24 cellular contexts compared by ENCODE assay signal in genomic region chr12:51917746-51918453, GRCh38. TPM values are rescaled to one million over a fixed set of nuclear protein-coding genes. Genes with fewer than 3 reads are reported as not detected.
DNase-seq lines count a peak whose midpoint lies in the region; ATAC-seq, FAIRE-seq and TF ChIP-seq lines count a peak whose summit lies in the region.
"Had no signal": no experiment of that assay in that cellular context is flagged by ENCODE, and none has a peak within 500 bp of the region (broad histone marks: within the 10 kb centered on the region; RNA-seq: fewer than 3 reads in every experiment).

No MANE protein-coding gene starts in this region.

- dilution Hi-C loops in endothelial cell of umbilical vein (cut with MboI; ENCODE audit: extremely low pct_ligation_motif_present, low sequenced_read_pairs) = no loop called here

- intact Hi-C loops in endothelial cell of umbilical vein (cut with micrococcal nuclease) = no loop called here
- intact Hi-C loops in upper lobe of right lung (cut with DNase I) = no loop called here

- ATAC-seq in upper lobe of right lung (no peak), HG02973 (IDR thresholded peaks at IDR 0.05; ENCODE audit: unreplicated experiment) (no peak), GM19023 (IDR thresholded peaks at IDR 0.05; ENCODE audit: unreplicated experiment) (no peak)
- ATAC-seq: activated CD8-positive, alpha-beta T cell treated with anti-CD3 and anti-CD28 coated beads for 36 hours; activated naive CD4-positive, alpha-beta T cell treated with anti-CD3 and anti-CD28 coated beads, Interleukin-2, amount 50 U/mL, for 72 hours; activated T-cell treated with anti-CD3 and anti-CD28 coated beads, Interleukin-2, amount 50 U/mL, for 4 hours; left lobe of liver had no signal

- H3K4me3 ChIP-seq in endothelial cell of umbilical vein (replicated peaks in 1 of 3; ENCODE audit: insufficient read depth in 1 of 3, low read depth in 1 of 3, low read length in 3 of 3) (no peak overlapping the region), mucosa of stomach (ENCODE audit: low read length) (peak overlapping the region; percentile 2), upper lobe of right lung (no peak overlapping the region)
- H3K4me3 ChIP-seq: smooth muscle cell, suprapubic skin had no signal

- no peaks in the 10 kb centered on the region for H3K9me1 ChIP-seq in endothelial cell of umbilical vein (replicated peaks; ENCODE audit: control insufficient read depth, extremely low read depth, insufficient read depth, low read length)

- BruUV-seq in endothelial cell of umbilical vein (replicated peaks; lab: Mats Ljungman, UMichigan) = no TSS peak

- CTCF ChIA-PET in endothelial cell of umbilical vein (lab: Charles Lee) = interaction anchor here (0.8 to 12.8 kb wide), 4 partner anchors 10 to 63 kb away, joined by 3 to 393 read pairs (median 4); partner anchors contain the start of gene ACVRL1

- no peak overlapping the region for H2AFZ ChIP-seq in endothelial cell of umbilical vein (ENCODE audit: low read depth, low read length)

- no peaks in the 10 kb centered on the region for H4K20me1 ChIP-seq in endothelial cell of umbilical vein (replicated peaks; ENCODE audit: control insufficient read depth, extremely low read depth, insufficient read depth, low read length)

- no peak overlapping the region for H3K9ac ChIP-seq in endothelial cell of umbilical vein (replicated peaks; ENCODE audit: extremely low read depth, insufficient read depth, low read length)
- peak overlapping the region; percentile 39 for H3K9ac ChIP-seq in mucosa of stomach (ENCODE audit: low read length)

- no peak overlapping the region for H3K27ac ChIP-seq in endothelial cell of umbilical vein (ENCODE audit: insufficient read depth, low read depth, low read length)
- no peak overlapping the region for H3K27ac ChIP-seq in upper lobe of right lung
- H3K27ac ChIP-seq: RWPE1, suprapubic skin had no signal

- no peak for TF ChIP-seq CTCF in endothelial cell of umbilical vein (IDR thresholded peaks at IDR 0.05; ENCODE audit: extremely low read depth in 1 of 2, insufficient read depth in 1 of 2, low read depth in 1 of 2, low read length in 2 of 2)
- TF ChIP-seq CTCF in upper lobe of right lung (IDR thresholded peaks at IDR 0.05) = no peak

- H3K79me2 ChIP-seq in endothelial cell of umbilical vein (ENCODE audit: control insufficient read depth, insufficient read depth, low read length) = peaks cover 49% of the 10 kb centered on the region

- POLR2A ChIA-PET in endothelial cell of umbilical vein (lab: Charles Lee) = interaction anchor here (1.2 kb wide), 1 partner anchor 13 kb away, joined by 3 read pairs; no protein-coding TSS in a partner anchor

- H3K4me1 ChIP-seq in endothelial cell of umbilical vein (ENCODE audit: control insufficient read depth, extremely low read depth, insufficient read depth, low read length) = peaks cover 25% of the 10 kb centered on the region
- H3K4me1 ChIP-seq in mucosa of stomach (ENCODE audit: control insufficient read depth, insufficient read depth, low read length) = peaks cover 56% of the 10 kb centered on the region
- peaks cover 41% of the 10 kb centered on the region for H3K4me1 ChIP-seq in upper lobe of right lung

- H3K4me2 ChIP-seq in endothelial cell of umbilical vein (ENCODE audit: insufficient read depth, low read length) = no peak overlapping the region
- H3K4me2 ChIP-seq: smooth muscle cell had no signal

- peak; percentile 48 for FAIRE-seq in endothelial cell of umbilical vein (lab: Jason Lieb, UNC)
- FAIRE-seq: D721Med had no signal

- H3K36me3 ChIP-seq in endothelial cell of umbilical vein (ENCODE audit: control insufficient read depth in 2 of 2, extremely low read depth in 1 of 2, insufficient read depth in 2 of 2, low read length in 2 of 2) (peaks cover 36 to 59% of the 10 kb centered on the region in 2 experiments), mucosa of stomach (ENCODE audit: control insufficient read depth, insufficient read depth, low read length) (no peaks in the 10 kb centered on the region), upper lobe of right lung (peaks cover 35% of the 10 kb centered on the region)

- H3K9me3 ChIP-seq in endothelial cell of umbilical vein (replicated peaks; ENCODE audit: control insufficient read depth, insufficient read depth, low read length) (no peaks in the 10 kb centered on the region), mucosa of stomach (ENCODE audit: control insufficient read depth, low read length) (no peaks in the 10 kb centered on the region), upper lobe of right lung (no peaks in the 10 kb centered on the region)
- H3K9me3 ChIP-seq: suprapubic skin had no signal

- DNase-seq in NCI-H748 (lab: John Stamatoyannopoulos, UW; ENCODE audit: unreplicated experiment) (peak; percentile 20), NCI-H748 treated with DMSO at 0.1 percent for 48 hours (lab: John Stamatoyannopoulos, UW) (no peak), endothelial cell of umbilical vein (ENCODE audit: low read depth, low spot score) (peak; percentile 66), upper lobe of right lung (peak; percentile 50), C1 segment of cervical spinal cord (lab: John Stamatoyannopoulos, UW) (no peak)
- DNase-seq: activated CD8-positive, alpha-beta T cell treated with anti-CD3 and anti-CD28 coated beads for 36 hours; activated T-cell treated with anti-CD3 and anti-CD28 coated beads, Interleukin-2, amount 50 U/mL, for 4 hours; GDM1; naive B cell; NCI-H1417 treated with DMSO at 0.1 percent for 48 hours; NCI-H2227 treated with DMSO at 0.1 percent for 48 hours; stimulated activated CD8-positive, alpha-beta memory T cell treated with anti-CD3 and anti-CD28 coated beads, Interleukin-4, amount 100 ng/mL, for 48 hours had no signal

- H3K27me3 ChIP-seq in endothelial cell of umbilical vein (ENCODE audit: control insufficient read depth in 2 of 2, insufficient read depth in 2 of 2, low read length in 2 of 2) = no peaks in the 10 kb centered on the region
- no peaks in the 10 kb centered on the region for H3K27me3 ChIP-seq in mucosa of stomach (ENCODE audit: control insufficient read depth, insufficient read depth, low read length)
- H3K27me3 ChIP-seq in upper lobe of right lung = no peaks in the 10 kb centered on the region
- H3K27me3 ChIP-seq: suprapubic skin had no signal

- TF ChIP-seq POLR2A in endothelial cell of umbilical vein (IDR thresholded peaks at IDR 0.05; ENCODE audit: low read depth, low read length) = peak; percentile 48

TF ChIP-seq in endothelial cell of umbilical vein, 7 proteins besides CTCF, POLR2A, EP300 and RAD21:
- TF ChIP-seq POLR2AphosphoS5 (IDR thresholded peaks at IDR 0.05; ENCODE audit: insufficient read depth, low read depth, low read length) = no peak
- TF ChIP-seq, protein P1, sequence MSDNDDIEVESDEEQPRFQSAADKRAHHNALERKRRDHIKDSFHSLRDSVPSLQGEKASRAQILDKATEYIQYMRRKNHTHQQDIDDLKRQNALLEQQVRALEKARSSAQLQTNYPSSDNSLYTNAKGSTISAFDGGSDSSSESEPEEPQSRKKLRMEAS (IDR thresholded peaks at IDR 0.05; ENCODE audit: insufficient read depth, insufficient read length) = no peak
- no peak for TF ChIP-seq EZH2 (IDR thresholded peaks at IDR 0.05; ENCODE audit: borderline replicate concordance, low read depth, low read length, severe bottlenecking)
- no peak for TF ChIP-seq MYC (IDR thresholded peaks at IDR 0.05; ENCODE audit: low read depth, low read length)
- TF ChIP-seq JUN (IDR thresholded peaks at IDR 0.05; ENCODE audit: borderline replicate concordance, insufficient read depth, insufficient read length, low read depth) = no peak
- TF ChIP-seq GATA2 (IDR thresholded peaks at IDR 0.05; ENCODE audit: insufficient read depth, insufficient read length, low read depth, low read length) = no peak
- TF ChIP-seq FOS (IDR thresholded peaks at IDR 0.05; ENCODE audit: borderline replicate concordance, insufficient read depth, low read length) = no peak

RNA-seq across cellular contexts. Expression of gene ACVRL1, which starts 10.6 kb away (rescaled TPM):
- total RNA-seq in endothelial cell of umbilical vein (404 and 427 TPM in 2 replicates), upper lobe of right lung (223 TPM)
- 355 and 403 TPM in 2 replicates for polyA plus RNA-seq in endothelial cell of umbilical vein
- polyA plus RNA-seq in endothelial cell of umbilical vein (2011; cell fraction: cytosol; rRNA removed) = 270 and 301 TPM in 2 replicates
- polyA plus RNA-seq in endothelial cell of umbilical vein (2011; cell fraction: nucleus; rRNA removed) = 559 and 644 TPM in 2 replicates
- 203 and 337 TPM in 2 replicates for polyA plus RNA-seq in endothelial cell of umbilical vein (2012)
- 398 and 445 TPM in 2 replicates for polyA minus RNA-seq in endothelial cell of umbilical vein
- polyA minus RNA-seq in endothelial cell of umbilical vein (2011; cell fraction: cytosol; rRNA and poly(A)+ RNA removed) = not detected
- 169 and 190 TPM in 2 replicates for polyA minus RNA-seq in endothelial cell of umbilical vein (2011; cell fraction: nucleus; rRNA and poly(A)+ RNA removed)
- total RNA-seq: activated CD8-positive, alpha-beta T cell treated with anti-CD3 and anti-CD28 coated beads for 36 hours; activated naive CD4-positive, alpha-beta T cell treated with anti-CD3 and anti-CD28 coated beads, Interleukin-2, amount 50 U/mL, for 72 hours had no signal

RNA-seq across cellular contexts. Expression of gene ANKRD33, which starts 30.0 kb away (rescaled TPM):
- total RNA-seq in endothelial cell of umbilical vein = 0.95 and 1.2 TPM in 2 replicates
- polyA plus RNA-seq in endothelial cell of umbilical vein = 0.80 and 0.92 TPM in 2 replicates
- 0.25 and 0.34 TPM in 2 replicates for polyA plus RNA-seq in endothelial cell of umbilical vein (2011; cell fraction: cytosol; rRNA removed)
- 2.9 and 3.2 TPM in 2 replicates for polyA plus RNA-seq in endothelial cell of umbilical vein (2011; cell fraction: nucleus; rRNA removed)
- polyA plus RNA-seq in endothelial cell of umbilical vein (2012) = 0.60 and 0.86 TPM in 2 replicates
- 0.36 and 0.61 TPM in 2 replicates for polyA minus RNA-seq in endothelial cell of umbilical vein
- not detected for polyA minus RNA-seq in endothelial cell of umbilical vein (2011; cell fraction: cytosol; rRNA and poly(A)+ RNA removed)
- 0.58 and 0.87 TPM in 2 replicates for polyA minus RNA-seq in endothelial cell of umbilical vein (2011; cell fraction: nucleus; rRNA and poly(A)+ RNA removed)
- not detected for total RNA-seq in upper lobe of right lung
- total RNA-seq: A172; activated CD8-positive, alpha-beta T cell treated with anti-CD3 and anti-CD28 coated beads for 36 hours; activated naive CD4-positive, alpha-beta T cell treated with anti-CD3 and anti-CD28 coated beads, Interleukin-2, amount 50 U/mL, for 72 hours; activated T-cell treated with anti-CD3 and anti-CD28 coated beads, Interleukin-2, amount 50 U/mL, for 4 hours; epithelial cell of proximal tubule; left lobe of liver; smooth muscle cell; suprapubic skin had no signal
- polyA plus RNA-seq: BJ had no signal

RNA-seq across cellular contexts. Expression of gene ACVR1B, which starts 33.6 kb away (rescaled TPM):
- total RNA-seq in endothelial cell of umbilical vein = 25.4 and 33.7 TPM in 2 replicates
- polyA plus RNA-seq in endothelial cell of umbilical vein = 25.5 and 29.0 TPM in 2 replicates
- polyA plus RNA-seq in endothelial cell of umbilical vein (2011; cell fraction: cytosol; rRNA removed) = 23.9 and 24.1 TPM in 2 replicates
- 43.8 and 45.3 TPM in 2 replicates for polyA plus RNA-seq in endothelial cell of umbilical vein (2011; cell fraction: nucleus; rRNA removed)
- 21.7 and 26.2 TPM in 2 replicates for polyA plus RNA-seq in endothelial cell of umbilical vein (2012)
- 54.5 and 58.3 TPM in 2 replicates for polyA minus RNA-seq in endothelial cell of umbilical vein
- polyA minus RNA-seq in endothelial cell of umbilical vein (2011; cell fraction: cytosol; rRNA and poly(A)+ RNA removed) = 7.4 TPM
- polyA minus RNA-seq in endothelial cell of umbilical vein (2011; cell fraction: nucleus; rRNA and poly(A)+ RNA removed) = 24.5 and 28.9 TPM in 2 replicates
- 33.5 TPM for total RNA-seq in upper lobe of right lung

Comparison
In these comparisons a context has a peak if more than half of its experiments do, and no peak if none do; other contexts are left out.
1. DNase-seq: peak in NCI-H748 (single experiment), endothelial cell of umbilical vein (single experiment) and upper lobe of right lung (single experiment); none in NCI-H748 treated with DMSO at 0.1 percent for 48 hours (single experiment) and C1 segment of cervical spinal cord (0 of 14).